In genomic region chr5:177403826-177404640, GRCh38 we compare ENCODE assay signal across 8 cellular contexts. TPM values are rescaled to one million over a fixed set of nuclear protein-coding genes. Genes with fewer than 3 reads are reported as not detected.
DNase-seq lines count a peak whose midpoint lies in the region; ATAC-seq and TF ChIP-seq lines count a peak whose summit lies in the region.

No MANE protein-coding gene starts in this region.

- POLR2A ChIA-PET in PC-3 (lab: Charles Lee; ENCODE audit: unreplicated experiment) = interaction anchor here (0.6 to 1.1 kb wide), 5 partner anchors 22 to 754 kb away, joined by 3 to 6 read pairs (median 3); partner anchors contain the start of gene GRK6
- POLR2A ChIA-PET in naive thymus-derived CD8-positive, alpha-beta T cell (lab: Charles Lee) = interaction anchor here (0.5 to 34.6 kb wide), 18 partner anchors 10 to 295 kb away, joined by 3 to 1530 read pairs (median 6); partner anchors contain the start of genes GRK6, LMAN2, MXD3 and PDLIM7

- no peaks in the 10 kb centered on the region for H3K36me3 Mint-ChIP-seq in activated T-cell treated with anti-CD3 and anti-CD28 coated beads, Interleukin-2, amount 50 U/mL, for 4 hours (ENCODE audit: insufficient read depth)
- no peaks in the 10 kb centered on the region for H3K36me3 Mint-ChIP-seq in naive thymus-derived CD8-positive, alpha-beta T cell

- H3K27me3 Mint-ChIP-seq in activated T-cell treated with anti-CD3 and anti-CD28 coated beads, Interleukin-2, amount 50 U/mL, for 4 hours (ENCODE audit: low read depth) = no peaks in the 10 kb centered on the region
- peaks cover 0 to 9% (median 0%) of the 10 kb centered on the region in 5 donors for H3K27me3 Mint-ChIP-seq in naive thymus-derived CD8-positive, alpha-beta T cell

- intact Hi-C loops in PC-3 (cut with micrococcal nuclease) = loop anchor here (1.0 to 2.0 kb wide), 5 partner anchors 23 to 97 kb away; partner anchors contain the start of genes GRK6 and PDLIM7

- H2AFZ ChIP-seq in PC-3 (ENCODE audit: low read length) = peak overlapping the region; percentile 86

- ATAC-seq in GM19468 (IDR thresholded peaks at IDR 0.05; ENCODE audit: extremely low read depth, unreplicated experiment) = peak; percentile 60
- ATAC-seq in PC-3 = peak; percentile 71
- ATAC-seq in activated T-cell treated with anti-CD3 and anti-CD28 coated beads, Interleukin-2, amount 50 U/mL, for 4 hours = peak; percentile 88 to 89
- ATAC-seq in naive thymus-derived CD8-positive, alpha-beta T cell = peak; percentile 80 to 81

- no peaks in the 10 kb centered on the region for H3F3A ChIP-seq in PC-3 (ENCODE audit: low read length, unreplicated experiment)

- no peaks in the 10 kb centered on the region for H4K20me1 ChIP-seq in PC-3 (ENCODE audit: low read length)

- DNase-seq in D341Med (ENCODE audit: low spot score) (peak; percentile 91), HL-60 (ENCODE audit: low read depth in 1 of 2, low spot score in 1 of 2) (peak; percentile 85 to 93), PC-3 (peak; percentile 83), fibroblast of gingiva (ENCODE audit: low read depth) (peak; percentile 77)
- DNase-seq in activated T-cell treated with anti-CD3 and anti-CD28 coated beads, Interleukin-2, amount 50 U/mL, for 4 hours = peak; percentile 84
- DNase-seq in naive thymus-derived CD8-positive, alpha-beta T cell = peak; percentile 73 to 92 (median 82)
- peak; percentile 60 to 85 (median 74) for DNase-seq in stimulated activated naive CD4-positive, alpha-beta T cell (lab: John Stamatoyannopoulos, UW)

- H3K4me1 ChIP-seq in PC-3 (ENCODE audit: insufficient read depth, low read length) = peaks cover 13% of the 10 kb centered on the region

- H3K4me3 Mint-ChIP-seq in activated T-cell treated with anti-CD3 and anti-CD28 coated beads, Interleukin-2, amount 50 U/mL, for 4 hours = peak overlapping the region; percentile 75
- peak overlapping the region; percentile 60 to 89 (median 80) for H3K4me3 Mint-ChIP-seq in naive thymus-derived CD8-positive, alpha-beta T cell

- H3K4me3 ChIP-seq in HL-60 (replicated peaks; ENCODE audit: insufficient read depth, low read length) (peak overlapping the region; percentile 50), PC-3 (ENCODE audit: low read length) (peak overlapping the region; percentile 80)

- H3K36me3 ChIP-seq in PC-3 (ENCODE audit: low read depth, low read length) = no peaks in the 10 kb centered on the region

- H3K79me2 ChIP-seq in PC-3 (ENCODE audit: low read length) = no peaks in the 10 kb centered on the region

- no TSS peak for BruUV-seq in PC-3 (replicated peaks; lab: Mats Ljungman, UMichigan)

- H3K27ac Mint-ChIP-seq in naive thymus-derived CD8-positive, alpha-beta T cell = peak overlapping the region in 4 of 10 donors; percentile 27 to 76 (median 52)

- no peaks in the 10 kb centered on the region for H3K9me2 ChIP-seq in PC-3 (replicated peaks; ENCODE audit: low read length)

- TF ChIP-seq CTCF in HL-60 (IDR thresholded peaks at IDR 0.05; ENCODE audit: insufficient read depth, low read length) (peak; percentile 59), PC-3 (conservative IDR thresholded peaks at IDR 0.05; ENCODE audit: low read depth, low read length) (peak; percentile 66)

- H3K9me3 Mint-ChIP-seq in activated T-cell treated with anti-CD3 and anti-CD28 coated beads, Interleukin-2, amount 50 U/mL, for 4 hours = no peaks in the 10 kb centered on the region
- H3K9me3 Mint-ChIP-seq in naive thymus-derived CD8-positive, alpha-beta T cell = no peaks in the 10 kb centered on the region

- no peaks in the 10 kb centered on the region for H3K27me3 ChIP-seq in HL-60 (ENCODE audit: insufficient read depth, poor library complexity, severe bottlenecking)
- H3K27me3 ChIP-seq in PC-3 (ENCODE audit: low read length) = no peaks in the 10 kb centered on the region

- peak overlapping the region; percentile 99 for H3K4me2 ChIP-seq in PC-3 (ENCODE audit: low read length)

- peak overlapping the region; percentile 75 for H3K27ac ChIP-seq in HL-60 (replicated peaks)
- 0 out of 2 replicates have a peak overlapping the region, but pooled peaks have one; percentile 14 for H3K27ac ChIP-seq in PC-3 (ENCODE audit: low read length)

- CTCF ChIA-PET in PC-3 (lab: Charles Lee) = interaction anchor here (0.5 to 3.1 kb wide), 15 partner anchors 13 to 300 kb away, joined by 3 to 36 read pairs (median 5); partner anchors contain the start of genes DBN1, GRK6 and PDLIM7

- H3K9ac ChIP-seq in PC-3 (ENCODE audit: low read length) = peak overlapping the region; percentile 70

- peaks cover 26% of the 10 kb centered on the region for H3K4me1 Mint-ChIP-seq in activated T-cell treated with anti-CD3 and anti-CD28 coated beads, Interleukin-2, amount 50 U/mL, for 4 hours (ENCODE audit: low read depth)
- peaks cover 2 to 47% (median 37%) of the 10 kb centered on the region in 4 donors for H3K4me1 Mint-ChIP-seq in naive thymus-derived CD8-positive, alpha-beta T cell

- no peaks in the 10 kb centered on the region for H3K9me3 ChIP-seq in PC-3 (ENCODE audit: low read length)

RNA-seq across cellular contexts. Expression of gene PFN3, which starts 3.6 kb away (rescaled TPM):
- not detected in 2 replicates for total RNA-seq in PC-3 (2014; rRNA removed)
- total RNA-seq in activated T-cell treated with anti-CD3 and anti-CD28 coated beads, Interleukin-2, amount 50 U/mL, for 4 hours = not detected
- total RNA-seq in naive thymus-derived CD8-positive, alpha-beta T cell = not detected
- not detected for polyA plus RNA-seq in naive thymus-derived CD8-positive, alpha-beta T cell

RNA-seq across cellular contexts. Expression of gene F12, which starts 5.3 kb away (rescaled TPM):
- 31.0 and 36.8 TPM in 2 replicates for total RNA-seq in PC-3 (2014; rRNA removed)
- total RNA-seq in activated T-cell treated with anti-CD3 and anti-CD28 coated beads, Interleukin-2, amount 50 U/mL, for 4 hours = 1 to 10 TPM; 1.7 to 5.7 (median 3.1) TPM
- total RNA-seq in naive thymus-derived CD8-positive, alpha-beta T cell = not detected
- under 1 TPM; 0.21 to 0.26 (median 0.25) TPM for polyA plus RNA-seq in naive thymus-derived CD8-positive, alpha-beta T cell

RNA-seq across cellular contexts. Expression of gene SLC34A1, which starts 19.8 kb away (rescaled TPM):
- total RNA-seq in PC-3 (2014; rRNA removed) = 0.07 and 0.12 TPM in 2 replicates
- not detected for total RNA-seq in activated T-cell treated with anti-CD3 and anti-CD28 coated beads, Interleukin-2, amount 50 U/mL, for 4 hours
- under 1 TPM; 0.16 to 0.25 TPM for total RNA-seq in naive thymus-derived CD8-positive, alpha-beta T cell
- polyA plus RNA-seq in naive thymus-derived CD8-positive, alpha-beta T cell = not detected

RNA-seq across cellular contexts. Expression of gene GRK6, which starts 22.4 kb away (rescaled TPM):
- 69.9 and 88.8 TPM in 2 replicates for total RNA-seq in PC-3 (2014; rRNA removed)
- total RNA-seq in activated T-cell treated with anti-CD3 and anti-CD28 coated beads, Interleukin-2, amount 50 U/mL, for 4 hours = 100 to 1,000 TPM; 140 to 163 (median 158) TPM
- 100 to 1,000 TPM; 176 to 181 TPM for total RNA-seq in naive thymus-derived CD8-positive, alpha-beta T cell
- polyA plus RNA-seq in naive thymus-derived CD8-positive, alpha-beta T cell = 100 to 1,000 TPM in 2 of 3 donors, 10 to 100 TPM in 1; 83.1 to 204 (median 104) TPM

RNA-seq across cellular contexts. Expression of gene PRR7, which starts 42.6 kb away (rescaled TPM):
- 40.6 and 47.2 TPM in 2 replicates for total RNA-seq in PC-3 (2014; rRNA removed)
- total RNA-seq in activated T-cell treated with anti-CD3 and anti-CD28 coated beads, Interleukin-2, amount 50 U/mL, for 4 hours = 10 to 100 TPM; 11.7 to 19.8 (median 14.2) TPM
- total RNA-seq in naive thymus-derived CD8-positive, alpha-beta T cell = 1 to 10 TPM; 7.6 to 7.7 TPM
- 10 to 100 TPM; 14.6 to 21.6 (median 20.6) TPM for polyA plus RNA-seq in naive thymus-derived CD8-positive, alpha-beta T cell

Comparison
In these comparisons a context has a peak if more than half of its experiments do, and no peak if none do; other contexts are left out.
1. Peak in every context shown above with its lines: DNase-seq, ATAC-seq, H3K4me3 ChIP-seq and H3K27ac ChIP-seq.